Comparison of ENCODE assay signal across 8 cellular contexts in the genomic region with DNA sequence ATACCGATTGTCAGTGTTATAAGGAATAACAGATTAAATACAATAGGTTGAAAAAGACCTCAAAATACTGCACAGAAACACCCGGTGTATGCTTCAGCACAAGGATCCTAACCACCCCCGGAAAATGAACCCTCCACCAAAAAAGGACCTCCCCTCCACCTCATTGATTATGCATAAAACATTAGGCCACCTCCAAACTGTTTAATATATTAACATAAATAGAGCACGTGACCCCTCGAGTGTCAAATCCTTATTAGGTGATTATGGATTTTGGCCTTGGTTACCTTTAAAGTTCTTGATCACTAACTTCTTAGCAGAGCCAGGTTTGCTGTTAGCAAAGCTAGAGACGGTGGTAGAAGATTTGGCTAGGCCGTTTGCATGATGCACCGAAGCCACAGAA. TPM values are rescaled to one million over a fixed set of nuclear protein-coding genes. Genes with fewer than 3 reads are reported as not detected.
DNase-seq lines count a peak whose midpoint lies in the region; TF ChIP-seq lines count a peak whose summit lies in the region.

No MANE protein-coding gene starts in this region.

- H3K36me3 Mint-ChIP-seq in activated T-cell treated with anti-CD3 and anti-CD28 coated beads, Interleukin-2, amount 50 U/mL, for 24 hours (ENCODE audit: low read depth): peaks cover 29% of the 10 kb centered on the region
- H3K36me3 Mint-ChIP-seq in dendritic cell treated with granulocyte-macrophage colony-stimulating factor and Interleukin-4, amounts not matched to agents 40 ng/mL and 50 ng/mL, for 4 days (ENCODE audit: low read depth): peaks cover 28% of the 10 kb centered on the region

- H3K36me3 ChIP-seq in NT2/D1 (ENCODE audit: insufficient read depth, insufficient read length, low read length): peaks cover 22% of the 10 kb centered on the region
- H3K36me3 ChIP-seq in neural cell (ENCODE audit: insufficient read depth, low read length): no peaks in the 10 kb centered on the region

- H3F3A ChIP-seq in neural cell (ENCODE audit: insufficient read depth, low read length, poor library complexity, severe bottlenecking): no peaks in the 10 kb centered on the region

- H3K4me3 ChIP-seq in NT2/D1 (ENCODE audit: insufficient read length, low read depth) (peak overlapping the region; percentile 78), neural cell (ENCODE audit: low read length) (peak overlapping the region; percentile 78)

- intact Hi-C loops in dendritic cell treated with granulocyte-macrophage colony-stimulating factor and Interleukin-4, amounts not matched to agents 40 ng/mL and 50 ng/mL, for 4 days (cut with micrococcal nuclease): loop anchor here (2.0 kb wide), 2 partner anchors 71 to 75 kb away; a partner anchor contains a TSS

- H2AFZ ChIP-seq in neural cell (ENCODE audit: low read depth, low read length): no peak overlapping the region

- peaks cover 10% of the 10 kb centered on the region for H3K27me3 Mint-ChIP-seq in activated T-cell treated with anti-CD3 and anti-CD28 coated beads, Interleukin-2, amount 50 U/mL, for 24 hours
- no peaks in the 10 kb centered on the region for H3K27me3 Mint-ChIP-seq in dendritic cell treated with granulocyte-macrophage colony-stimulating factor and Interleukin-4, amounts not matched to agents 40 ng/mL and 50 ng/mL, for 4 days

- no peak for TF ChIP-seq RAD21 in neural cell (conservative IDR thresholded peaks at IDR 0.05)

- no peaks in the 10 kb centered on the region for H4K20me1 ChIP-seq in neural cell (ENCODE audit: insufficient read depth)

- H3K27me3 ChIP-seq in NT2/D1 (ENCODE audit: insufficient read depth, insufficient read length) (no peaks in the 10 kb centered on the region), neural cell (ENCODE audit: insufficient read depth, low read depth, low read length) (no peaks in the 10 kb centered on the region)

- no peak for TF ChIP-seq EP300 in neural cell (conservative IDR thresholded peaks at IDR 0.05; ENCODE audit: poor library complexity, severe bottlenecking)

- H3K9me3 ChIP-seq in NT2/D1 (ENCODE audit: insufficient read depth, low read length): no peaks in the 10 kb centered on the region
- no peaks in the 10 kb centered on the region for H3K9me3 ChIP-seq in neural cell (ENCODE audit: low read length)

- peaks cover 32% of the 10 kb centered on the region for H3K4me1 Mint-ChIP-seq in activated T-cell treated with anti-CD3 and anti-CD28 coated beads, Interleukin-2, amount 50 U/mL, for 24 hours (ENCODE audit: low read depth)
- H3K4me1 Mint-ChIP-seq in dendritic cell treated with granulocyte-macrophage colony-stimulating factor and Interleukin-4, amounts not matched to agents 40 ng/mL and 50 ng/mL, for 4 days (ENCODE audit: low read depth): peaks cover 7% of the 10 kb centered on the region

- H3K9me2 ChIP-seq in neural cell (ENCODE audit: insufficient read depth, low read length): no peaks in the 10 kb centered on the region

- H3K4me3 Mint-ChIP-seq in activated T-cell treated with anti-CD3 and anti-CD28 coated beads, Interleukin-2, amount 50 U/mL, for 24 hours: peak overlapping the region; percentile 91
- peak overlapping the region; percentile 95 for H3K4me3 Mint-ChIP-seq in dendritic cell treated with granulocyte-macrophage colony-stimulating factor and Interleukin-4, amounts not matched to agents 40 ng/mL and 50 ng/mL, for 4 days

- no peak for TF ChIP-seq CTCF in neural cell (IDR thresholded peaks at IDR 0.05; ENCODE audit: poor library complexity, severe bottlenecking)

- peak overlapping the region; percentile 93 for H3K27ac ChIP-seq in neural cell (ENCODE audit: low read length)

- DNase-seq in activated T-cell treated with anti-CD3 and anti-CD28 coated beads, Interleukin-2, amount 50 U/mL, for 24 hours: no peak
- DNase-seq in activated T-cell treated with anti-CD3 and anti-CD28 coated beads for 4 hours (no peak), NT2/D1 (ENCODE audit: low read depth, low spot score) (no peak), C1 segment of cervical spinal cord (lab: John Stamatoyannopoulos, UW) (no peak), NK-92 (lab: John Stamatoyannopoulos, UW; ENCODE audit: unreplicated experiment) (no peak), GOT3 (lab: John Stamatoyannopoulos, UW) (no peak)

- peak overlapping the region; percentile 71 for H3K9ac ChIP-seq in NT2/D1 (ENCODE audit: insufficient read length, low read depth)
- peak overlapping the region; percentile 85 for H3K9ac ChIP-seq in neural cell (ENCODE audit: low read length)

- no peaks in the 10 kb centered on the region for H3K9me3 Mint-ChIP-seq in activated T-cell treated with anti-CD3 and anti-CD28 coated beads, Interleukin-2, amount 50 U/mL, for 24 hours
- no peaks in the 10 kb centered on the region for H3K9me3 Mint-ChIP-seq in dendritic cell treated with granulocyte-macrophage colony-stimulating factor and Interleukin-4, amounts not matched to agents 40 ng/mL and 50 ng/mL, for 4 days

- peak overlapping the region; percentile 98 for H3K27ac Mint-ChIP-seq in activated T-cell treated with anti-CD3 and anti-CD28 coated beads, Interleukin-2, amount 50 U/mL, for 24 hours
- H3K27ac Mint-ChIP-seq in dendritic cell treated with granulocyte-macrophage colony-stimulating factor and Interleukin-4, amounts not matched to agents 40 ng/mL and 50 ng/mL, for 4 days: peak overlapping the region; percentile 93

- H3K4me1 ChIP-seq in NT2/D1 (ENCODE audit: insufficient read depth, insufficient read length): peaks cover 3% of the 10 kb centered on the region

- peak overlapping the region; percentile 76 for H3K4me2 ChIP-seq in neural cell (ENCODE audit: low read length)

- peaks cover 28% of the 10 kb centered on the region for H3K79me2 ChIP-seq in neural cell (replicated peaks; ENCODE audit: insufficient read depth, low read length)

TF ChIP-seq in neural cell, 6 proteins besides CTCF, POLR2A, EP300 and RAD21:
- TF ChIP-seq, protein P1, sequence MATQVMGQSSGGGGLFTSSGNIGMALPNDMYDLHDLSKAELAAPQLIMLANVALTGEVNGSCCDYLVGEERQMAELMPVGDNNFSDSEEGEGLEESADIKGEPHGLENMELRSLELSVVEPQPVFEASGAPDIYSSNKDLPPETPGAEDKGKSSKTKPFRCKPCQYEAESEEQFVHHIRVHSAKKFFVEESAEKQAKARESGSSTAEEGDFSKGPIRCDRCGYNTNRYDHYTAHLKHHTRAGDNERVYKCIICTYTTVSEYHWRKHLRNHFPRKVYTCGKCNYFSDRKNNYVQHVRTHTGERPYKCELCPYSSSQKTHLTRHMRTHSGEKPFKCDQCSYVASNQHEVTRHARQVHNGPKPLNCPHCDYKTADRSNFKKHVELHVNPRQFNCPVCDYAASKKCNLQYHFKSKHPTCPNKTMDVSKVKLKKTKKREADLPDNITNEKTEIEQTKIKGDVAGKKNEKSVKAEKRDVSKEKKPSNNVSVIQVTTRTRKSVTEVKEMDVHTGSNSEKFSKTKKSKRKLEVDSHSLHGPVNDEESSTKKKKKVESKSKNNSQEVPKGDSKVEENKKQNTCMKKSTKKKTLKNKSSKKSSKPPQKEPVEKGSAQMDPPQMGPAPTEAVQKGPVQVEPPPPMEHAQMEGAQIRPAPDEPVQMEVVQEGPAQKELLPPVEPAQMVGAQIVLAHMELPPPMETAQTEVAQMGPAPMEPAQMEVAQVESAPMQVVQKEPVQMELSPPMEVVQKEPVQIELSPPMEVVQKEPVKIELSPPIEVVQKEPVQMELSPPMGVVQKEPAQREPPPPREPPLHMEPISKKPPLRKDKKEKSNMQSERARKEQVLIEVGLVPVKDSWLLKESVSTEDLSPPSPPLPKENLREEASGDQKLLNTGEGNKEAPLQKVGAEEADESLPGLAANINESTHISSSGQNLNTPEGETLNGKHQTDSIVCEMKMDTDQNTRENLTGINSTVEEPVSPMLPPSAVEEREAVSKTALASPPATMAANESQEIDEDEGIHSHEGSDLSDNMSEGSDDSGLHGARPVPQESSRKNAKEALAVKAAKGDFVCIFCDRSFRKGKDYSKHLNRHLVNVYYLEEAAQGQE (IDR thresholded peaks at IDR 0.05; ENCODE audit: borderline replicate concordance): no peak
- no peak for TF ChIP-seq POLR2AphosphoS5 (IDR thresholded peaks at IDR 0.05)

RNA-seq across cellular contexts. Expression of a gene that starts 1.0 kb away (rescaled TPM):
- 82.7 and 86.5 TPM in 2 replicates for polyA plus RNA-seq in neural cell
- polyA minus RNA-seq in neural cell: 91.1 and 115 TPM in 2 replicates

RNA-seq across cellular contexts. Expression of a gene that starts 44.1 kb away (rescaled TPM):
- 186 and 190 TPM in 2 replicates for polyA plus RNA-seq in neural cell
- polyA minus RNA-seq in neural cell: 58.4 and 74.8 TPM in 2 replicates
